In the genomic region with DNA sequence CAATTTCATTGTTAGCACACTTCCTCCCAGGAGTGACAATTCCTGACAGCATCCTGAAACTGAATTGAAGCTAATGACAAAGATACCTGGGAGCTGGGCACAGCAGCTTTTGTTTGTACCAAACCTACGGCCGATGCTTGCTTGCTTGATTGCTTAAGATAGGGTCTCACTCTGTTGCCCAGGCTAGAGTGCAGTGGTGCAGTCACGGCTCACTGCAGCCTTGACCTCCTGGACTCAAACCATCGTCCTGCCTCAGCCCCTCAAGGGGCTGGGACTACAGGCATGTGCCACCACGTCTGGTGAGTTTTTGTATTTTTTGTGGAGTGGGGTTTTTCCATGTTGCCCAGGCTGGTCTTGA, we compare ENCODE assay signal across 13 cellular contexts.
A peak's percentile ranks its signal among the peaks of the same experiment; 100 is the strongest.
DNase-seq lines count a peak whose midpoint lies in the region; ATAC-seq and TF ChIP-seq lines count a peak whose summit lies in the region.
"Had no signal": no experiment of that assay in that cellular context is flagged by ENCODE, and none has a peak within 500 bp of the region (broad histone marks: within the 10 kb centered on the region; RNA-seq: fewer than 3 reads in every experiment).

No MANE protein-coding gene starts in this region.

- H3K9me2 ChIP-seq in PC-3 (replicated peaks; ENCODE audit: low read length), result no peaks in the 10 kb centered on the region

- POLR2A ChIA-PET in HEK293 (lab: Yijun Ruan, JAX), result no interaction called here
- POLR2A ChIA-PET in PC-3 (lab: Charles Lee; ENCODE audit: unreplicated experiment), result no interaction called here

- H3K36me3 ChIP-seq in HEK293 (ENCODE audit: control insufficient read depth in 2 of 2, insufficient read depth in 1 of 2, low read length in 2 of 2) (no peaks in the 10 kb centered on the region), transverse colon (no peaks in the 10 kb centered on the region), PC-3 (ENCODE audit: low read depth, low read length) (no peaks in the 10 kb centered on the region)

- in situ Hi-C loops in transverse colon (cut with MboI; ENCODE audit: low pct_ligation_motif_present in 1 of 4, low pct_unique_long_range_greater_than_20kb in 1 of 4, low sequenced_read_pairs in 3 of 4), result no loop called here

- no peak for TF ChIP-seq EP300 in transverse colon (IDR thresholded peaks at IDR 0.05; ENCODE audit: low read depth)

- no peaks in the 10 kb centered on the region for H3K9me3 ChIP-seq in HEK293 (ENCODE audit: control insufficient read depth, insufficient read depth, low read depth, low read length)
- no peaks in the 10 kb centered on the region for H3K9me3 ChIP-seq in transverse colon
- no peaks in the 10 kb centered on the region for H3K9me3 ChIP-seq in PC-3 (ENCODE audit: low read length)
- H3K9me3 ChIP-seq: Caco-2 had no signal

- H3K4me3 Mint-ChIP-seq in memory B cell, result peak overlapping the region; percentile 70
- H3K4me3 Mint-ChIP-seq: nephron progenitor cell had no signal

- H3K27ac ChIP-seq in HEK293 (ENCODE audit: extremely low read depth, low read depth, low read length) (no peak overlapping the region), transverse colon (no peak overlapping the region), PC-3 (ENCODE audit: low read length) (no peak overlapping the region)

- no peaks in the 10 kb centered on the region for H3K27me3 Mint-ChIP-seq in memory B cell

- no peaks in the 10 kb centered on the region for H3K4me1 ChIP-seq in HEK293 (ENCODE audit: control insufficient read depth, insufficient read depth, low read length)
- peaks cover 0 to 5% (median 0%) of the 10 kb centered on the region in 4 donors for H3K4me1 ChIP-seq in transverse colon
- H3K4me1 ChIP-seq in PC-3 (ENCODE audit: insufficient read depth, low read length), result no peaks in the 10 kb centered on the region
- H3K4me1 ChIP-seq: Caco-2 had no signal

- ATAC-seq in GM19035 (IDR thresholded peaks at IDR 0.05; ENCODE audit: unreplicated experiment), result peak; percentile 44
- ATAC-seq in HG03175 (IDR thresholded peaks at IDR 0.05; ENCODE audit: unreplicated experiment), result peak; percentile 38
- peak; percentile 6 for ATAC-seq in memory B cell (ENCODE audit: low read depth)
- no peak for ATAC-seq in PC-3
- ATAC-seq: Panc1 had no signal

- no peak for DNase-seq in memory B cell (ENCODE audit: low spot score in 2 of 2)
- no peak for DNase-seq in hippocampal formation (lab: John Stamatoyannopoulos, UW)
- DNase-seq in transverse colon, result no peak
- no peak for DNase-seq in glomerular visceral epithelial cell (ENCODE audit: extremely low spot score)
- no peak for DNase-seq in PC-3
- DNase-seq: Caco-2; NCI-H187 treated with DMSO at 0.1 percent for 48 hours; nephron progenitor cell; stimulated activated naive CD4-positive, alpha-beta T cell treated with Interleukin-2 at 50 U/mL for 16 hours had no signal

- CTCF ChIA-PET in HEK293 (lab: Yijun Ruan, JAX) (interaction anchor here (1.2 kb wide), 1 partner anchor 11 kb away, joined by 4 read pairs; no protein-coding TSS in a partner anchor), PC-3 (lab: Charles Lee) (no interaction called here)

- H3K79me2 ChIP-seq in PC-3 (ENCODE audit: low read length), result no peaks in the 10 kb centered on the region

- no peak overlapping the region for H2AFZ ChIP-seq in PC-3 (ENCODE audit: low read length)

- H4K20me1 ChIP-seq in PC-3 (ENCODE audit: low read length), result no peaks in the 10 kb centered on the region

- no peak overlapping the region for H3K4me3 ChIP-seq in HEK293 (ENCODE audit: low read depth, low read length)
- no peak overlapping the region for H3K4me3 ChIP-seq in transverse colon
- H3K4me3 ChIP-seq in PC-3 (ENCODE audit: low read length), result no peak overlapping the region

- TF ChIP-seq CTCF in HEK293 (tag by site-specific recombination; IDR thresholded peaks at IDR 0.05), result no peak
- TF ChIP-seq CTCF in transverse colon (IDR thresholded peaks at IDR 0.05), result no peak
- TF ChIP-seq CTCF in PC-3 (conservative IDR thresholded peaks at IDR 0.05; ENCODE audit: low read depth, low read length), result no peak

- WGBS in transverse colon (ENCODE audit: low coverage in 1 of 2), 2 donors, result 61 to 82% methylated on average over 3 to 5 of the region's 5 CpGs

- intact Hi-C loops in transverse colon (cut with DNase I; ENCODE audit: low total_unique reads) (no loop called here), PC-3 (cut with micrococcal nuclease) (no loop called here)

- no peaks in the 10 kb centered on the region for H3F3A ChIP-seq in PC-3 (ENCODE audit: low read length, unreplicated experiment)

- no TSS peak for BruUV-seq in PC-3 (replicated peaks; lab: Mats Ljungman, UMichigan)

- H3K9me3 Mint-ChIP-seq in memory B cell, result no peaks in the 10 kb centered on the region
- H3K9me3 Mint-ChIP-seq: nephron progenitor cell had no signal

- peaks cover 35% of the 10 kb centered on the region for H3K4me1 Mint-ChIP-seq in memory B cell
- H3K4me1 Mint-ChIP-seq: nephron progenitor cell had no signal

- H3K27ac Mint-ChIP-seq in memory B cell, result peak overlapping the region; percentile 92
- H3K27ac Mint-ChIP-seq: nephron progenitor cell had no signal

- no peaks in the 10 kb centered on the region for H3K27me3 ChIP-seq in transverse colon
- H3K27me3 ChIP-seq in PC-3 (ENCODE audit: low read length), result no peaks in the 10 kb centered on the region

- H3K4me2 ChIP-seq in PC-3 (ENCODE audit: low read length), result no peak overlapping the region

- TF ChIP-seq POLR2A in transverse colon (IDR thresholded peaks at IDR 0.05), result no peak

- H3K9ac ChIP-seq in PC-3 (ENCODE audit: low read length), result no peak overlapping the region

- H3K36me3 Mint-ChIP-seq in memory B cell, result no peaks in the 10 kb centered on the region

TF ChIP-seq in HEK293, 187 proteins besides CTCF, POLR2A, EP300 and RAD21:
- TF ChIP-seq ZSCAN18 (tag by site-specific recombination; IDR thresholded peaks at IDR 0.05) (no peak), ZNF121 (tag by site-specific recombination; IDR thresholded peaks at IDR 0.05) (peak; percentile 34; the same call in 1 of the 2 replicates), ZNF155 (tag by site-specific recombination; IDR thresholded peaks at IDR 0.05) (no peak)
